ENCODE assay signal across 32 cellular contexts in the genomic region with DNA sequence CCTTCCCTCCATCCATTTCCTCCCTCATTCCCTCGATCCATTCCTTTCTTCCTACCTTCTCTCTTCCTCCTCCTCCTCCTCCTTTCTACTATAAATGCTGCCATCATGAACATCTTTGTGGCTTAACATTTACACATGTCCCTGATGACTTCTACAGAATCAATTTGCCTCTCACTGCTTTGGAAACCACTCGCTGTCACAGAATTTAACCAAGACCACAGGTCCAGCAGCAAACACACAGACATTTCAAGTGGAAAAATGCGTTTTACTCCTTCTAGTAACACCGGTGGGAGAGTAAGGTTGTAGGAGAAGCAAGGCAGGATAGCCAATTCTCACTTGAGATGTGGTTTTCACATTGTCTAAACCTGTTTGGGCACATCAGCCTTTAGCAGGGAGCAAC.
"Had no signal": no experiment of that assay in that cellular context is flagged by ENCODE, and none has a peak within 500 bp of the region (broad histone marks: within the 10 kb centered on the region; RNA-seq: fewer than 3 reads in every experiment).

No MANE protein-coding gene starts in this region.

- H3K4me3 Mint-ChIP-seq: activated B cell treated with CpG ODN at 0.5 μM for 24 hours; activated CD4-positive, alpha-beta T cell treated with anti-CD3 and anti-CD28 coated beads for 36 hours; activated naive CD8-positive, alpha-beta T cell treated with anti-CD3 and anti-CD28 coated beads for 36 hours; activated T-cell treated with anti-CD3 and anti-CD28 coated beads, Interleukin-2, amount 50 U/mL, for 24 hours; immature natural killer cell; mesothelial cell of epicardium; stimulated activated naive CD8-positive, alpha-beta T cell treated with anti-CD3 and anti-CD28 coated beads, Interleukin-15, Interleukin-2, amounts not matched to agents 100 ng/mL and 50 ng/mL, for 24 hours; T-helper 1 cell treated with Interleukin-12 subunit alpha and Interleukin-12 subunit beta and Interleukin-4 antibody, amounts not matched to agents 30 μg/mL and 1 μg/mL, for 36 hours had no signal

- FAIRE-seq: frontal cortex, urothelium cell line had no signal

- H3K4me1 ChIP-seq: body of pancreas, left lung had no signal

- H3K27me3 ChIP-seq: body of pancreas, hepatocyte, left lung, ovary, tibial artery had no signal

- H3K36me3 ChIP-seq: left lung, neutrophil, ovary, tibial artery had no signal

- H3K27ac ChIP-seq: body of pancreas, hepatocyte, left lung, neutrophil, ovary, tibial artery had no signal

- H3K79me2 ChIP-seq: hepatocyte had no signal

- H2AFZ ChIP-seq: hepatocyte had no signal

- H3K9me3 Mint-ChIP-seq: activated B cell treated with CpG ODN at 0.5 μM for 24 hours; activated naive CD8-positive, alpha-beta T cell treated with anti-CD3 and anti-CD28 coated beads for 36 hours; activated T-cell treated with anti-CD3 and anti-CD28 coated beads, Interleukin-2, amount 50 U/mL, for 24 hours; activated T-helper 2 cell treated with anti-CD3 and anti-CD28 coated beads, Interferon-gamma antibody, Interleukin-2, Interleukin-4, amounts not matched to agents 10 μg/mL and 5 μg/mL and 100 μg/mL, durations not matched to agents 14 hours and 24 hours and 36 hours; mesothelial cell of epicardium; naive thymus-derived CD8-positive, alpha-beta T cell; stimulated activated naive CD8-positive, alpha-beta T cell treated with anti-CD3 and anti-CD28 coated beads, Interleukin-15, Interleukin-2, amounts not matched to agents 100 ng/mL and 50 ng/mL, for 24 hours; T-helper 1 cell treated with Interleukin-12 subunit alpha and Interleukin-12 subunit beta and Interleukin-4 antibody, amounts not matched to agents 30 μg/mL and 1 μg/mL, for 36 hours had no signal

- H3K27me3 Mint-ChIP-seq: activated T-cell treated with anti-CD3 and anti-CD28 coated beads, Interleukin-2, amount 50 U/mL, for 24 hours had no signal

- ATAC-seq: activated CD4-positive, alpha-beta T cell treated with anti-CD3 and anti-CD28 coated beads for 36 hours; body of pancreas; left lung; naive thymus-derived CD8-positive, alpha-beta T cell; right cardiac atrium had no signal

- H3K4me3 ChIP-seq: body of pancreas, hepatocyte, left lung, lung, ovary, tibial artery had no signal

- H3K27ac Mint-ChIP-seq: activated B cell treated with CpG ODN at 0.5 μM for 24 hours; activated CD4-positive, alpha-beta T cell treated with anti-CD3 and anti-CD28 coated beads for 36 hours; activated naive CD8-positive, alpha-beta T cell treated with anti-CD3 and anti-CD28 coated beads for 36 hours; activated T-cell treated with anti-CD3 and anti-CD28 coated beads, Interleukin-2, amount 50 U/mL, for 24 hours; activated T-helper 2 cell treated with anti-CD3 and anti-CD28 coated beads, Interferon-gamma antibody, Interleukin-2, Interleukin-4, amounts not matched to agents 10 μg/mL and 5 μg/mL and 100 μg/mL, durations not matched to agents 14 hours and 24 hours and 36 hours; immature natural killer cell; mesothelial cell of epicardium; stimulated activated naive CD8-positive, alpha-beta T cell treated with anti-CD3 and anti-CD28 coated beads, Interleukin-15, Interleukin-2, amounts not matched to agents 100 ng/mL and 50 ng/mL, for 24 hours; T-helper 1 cell treated with Interleukin-12 subunit alpha and Interleukin-12 subunit beta and Interleukin-4 antibody, amounts not matched to agents 30 μg/mL and 1 μg/mL, for 36 hours had no signal

- H3K4me2 ChIP-seq: hepatocyte had no signal

- H3K4me1 Mint-ChIP-seq: activated B cell treated with CpG ODN at 0.5 μM for 24 hours, immature natural killer cell had no signal

- H3K36me3 Mint-ChIP-seq: activated naive CD8-positive, alpha-beta T cell treated with anti-CD3 and anti-CD28 coated beads for 36 hours; immature natural killer cell; mesothelial cell of epicardium; naive thymus-derived CD8-positive, alpha-beta T cell had no signal

- DNase-seq: activated B cell treated with CpG ODN at 0.5 μM for 24 hours; activated CD4-positive, alpha-beta T cell treated with anti-CD3 and anti-CD28 coated beads for 36 hours; activated CD4-positive, alpha-beta T cell treated with anti-CD3 and anti-CD28 coated beads, Interleukin-2, amount 50 U/mL, for 4 hours; activated CD8-positive, alpha-beta memory T cell treated with anti-CD3 and anti-CD28 coated beads for 24 hours; activated CD8-positive, alpha-beta memory T cell treated with anti-CD3 and anti-CD28 coated beads, Interleukin-2, amount 50 U/mL, for 4 hours; activated naive CD4-positive, alpha-beta T cell treated with Interleukin-2 at 50 U/mL for 16 hours; activated naive CD8-positive, alpha-beta T cell treated with anti-CD3 and anti-CD28 coated beads for 36 hours; activated T-cell treated with anti-CD3 and anti-CD28 coated beads, Interleukin-2, amount 50 U/mL, for 24 hours; body of pancreas; caudate nucleus; dermis blood vessel endothelial cell; effector CD8-positive, alpha-beta T cell; glutamatergic neuron; immature natural killer cell; kidney glomerular epithelial cell; left lung; naive thymus-derived CD8-positive, alpha-beta T cell; ovary; right cardiac atrium; stimulated activated CD4-positive, alpha-beta T cell treated with anti-CD3 and anti-CD28 coated beads, Interleukin-12 subunit alpha, Interleukin-12 subunit beta, amount 100 ng/mL, for 4 hours; substantia nigra; T1000; tibial artery had no signal

- H3K9me3 ChIP-seq: body of pancreas, left lung, neutrophil, ovary, tibial artery had no signal
